22 cellular contexts compared by ENCODE assay signal in genomic region chr4:8411351-8412180, GRCh38.
"Had no signal": no experiment of that assay in that cellular context is flagged by ENCODE, and none has a peak within 500 bp of the region (broad histone marks: within the 10 kb centered on the region; RNA-seq: fewer than 3 reads in every experiment).

No MANE protein-coding gene starts in this region.

- H3K4me1 ChIP-seq: body of pancreas, right lobe of liver, testis, uterus had no signal

- H3K4me3 Mint-ChIP-seq: activated CD4-positive, alpha-beta T cell treated with anti-CD3 and anti-CD28 coated beads for 36 hours; activated naive CD8-positive, alpha-beta T cell; nephron progenitor cell; type B pancreatic cell; WTC11 had no signal

- H3K9me3 ChIP-seq: body of pancreas, left ventricle myocardium inferior, ovary, right lobe of liver, testis, uterus had no signal

- H3K27me3 ChIP-seq: body of pancreas, ovary, right lobe of liver, testis, uterus had no signal

- H3K27me3 Mint-ChIP-seq: activated CD4-positive, alpha-beta T cell treated with anti-CD3 and anti-CD28 coated beads for 36 hours; activated naive CD8-positive, alpha-beta T cell; progenitor cell of endocrine pancreas; type B pancreatic cell had no signal

- H3K9me3 Mint-ChIP-seq: type B pancreatic cell had no signal

- H3K27ac ChIP-seq: body of pancreas, ovary, right lobe of liver, testis, uterus had no signal

- H3K27ac Mint-ChIP-seq: activated naive CD8-positive, alpha-beta T cell; progenitor cell of endocrine pancreas had no signal

- FAIRE-seq: colon, frontal cortex had no signal

- ATAC-seq: activated CD4-positive, alpha-beta T cell treated with anti-CD3 and anti-CD28 coated beads for 36 hours; body of pancreas; stimulated activated naive CD8-positive, alpha-beta T cell treated with anti-CD3 and anti-CD28 coated beads, Interleukin-15, Interleukin-2, amounts not matched to agents 100 U/mL and 50 U/mL, for 24 hours had no signal

- H3K4me3 ChIP-seq: body of pancreas, left ventricle myocardium inferior, lung, ovary, right lobe of liver, testis, uterus had no signal

- DNase-seq: activated CD4-positive, alpha-beta T cell treated with anti-CD3 and anti-CD28 coated beads for 36 hours; activated CD8-positive, alpha-beta memory T cell treated with anti-CD3 and anti-CD28 coated beads for 24 hours; activated naive CD4-positive, alpha-beta T cell treated with Interleukin-2 at 50 U/mL for 16 hours; activated T-cell treated with anti-CD3 and anti-CD28 coated beads, Interleukin-2, amount 50 U/mL, for 1 hour; body of pancreas; effector CD8-positive, alpha-beta T cell; left ventricle myocardium inferior; nephron progenitor cell; right lobe of liver; stimulated activated CD4-positive, alpha-beta T cell treated with anti-CD3 and anti-CD28 coated beads, Interleukin-2, amount 100 ng/mL, for 48 hours; stimulated activated naive CD8-positive, alpha-beta T cell treated with anti-CD3 and anti-CD28 coated beads, Interleukin-15, Interleukin-2, amounts not matched to agents 100 U/mL and 50 U/mL, for 24 hours; T-helper 2 cell; uterus had no signal

- H3K36me3 ChIP-seq: ovary, uterus had no signal
